In the genomic region with DNA sequence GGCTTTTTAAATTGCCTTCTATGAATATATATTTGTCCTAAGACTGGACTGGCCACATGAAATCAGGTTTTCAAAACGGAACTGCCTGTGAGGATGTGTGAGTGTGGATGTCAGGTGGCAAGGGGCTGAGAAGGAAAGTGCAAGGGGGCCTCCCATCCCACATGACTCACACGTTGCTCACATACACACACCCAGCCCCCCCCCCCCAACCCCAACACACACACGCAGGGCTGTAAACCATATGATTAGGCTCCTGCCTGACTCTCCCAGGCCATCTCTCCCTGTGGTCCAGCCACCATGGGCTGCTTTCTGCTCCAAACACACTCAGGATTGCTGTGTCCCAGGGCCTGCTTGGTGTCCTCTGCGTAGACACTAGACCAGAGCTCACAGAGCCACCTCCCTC, we compare ENCODE assay signal across 8 cellular contexts. TPM values are rescaled to one million over a fixed set of nuclear protein-coding genes. Genes with fewer than 3 reads are reported as not detected.
DNase-seq lines count a peak whose midpoint lies in the region; ATAC-seq and TF ChIP-seq lines count a peak whose summit lies in the region.

No MANE protein-coding gene starts in this region.

- no peak for TF ChIP-seq POLR2A in IMR-90 (IDR thresholded peaks at IDR 0.05; ENCODE audit: low read depth, low read length)

- peak overlapping the region; percentile 88 for H3K4me2 ChIP-seq in IMR-90 (ENCODE audit: low read depth, low read length)

- ATAC-seq in IMR-90 (ENCODE audit: low read depth) (peak; percentile 71), HG03439 (IDR thresholded peaks at IDR 0.05; ENCODE audit: unreplicated experiment) (no peak), HG03025 (IDR thresholded peaks at IDR 0.05; ENCODE audit: low FRiP score, unreplicated experiment) (no peak), GM19452 (IDR thresholded peaks at IDR 0.05; ENCODE audit: unreplicated experiment) (no peak)
- peak; percentile 54 for ATAC-seq in activated CD8-positive, alpha-beta T cell treated with anti-CD3 and anti-CD28 coated beads, Interleukin-2, amount 10 ng/mL, durations not matched to agents 7 days and 5 days

- no peak for TF ChIP-seq RAD21 in IMR-90 (IDR thresholded peaks at IDR 0.05; ENCODE audit: low read length)

- H3K4me1 Mint-ChIP-seq in activated CD8-positive, alpha-beta T cell treated with anti-CD3 and anti-CD28 coated beads, Interleukin-2, amount 10 ng/mL, durations not matched to agents 7 days and 5 days (ENCODE audit: low read depth) = peaks cover 14% of the 10 kb centered on the region
- peaks cover 16% of the 10 kb centered on the region for H3K4me1 Mint-ChIP-seq in glutamatergic neuron (ENCODE audit: low read depth, unreplicated experiment)

- BruUV-seq in IMR-90 (replicated peaks; lab: Mats Ljungman, UMichigan) = no TSS peak

- H3K4ac ChIP-seq in IMR-90 (ENCODE audit: low read depth, low read length) = peak overlapping the region; percentile 80

- no peaks in the 10 kb centered on the region for H3K9me3 ChIP-seq in IMR-90 (ENCODE audit: control insufficient read depth, insufficient read depth, low read length)

- peak overlapping the region; percentile 75 for H3K27ac ChIP-seq in IMR-90 (ENCODE audit: insufficient read depth, low read length)

- peak overlapping the region; percentile 94 for H4K5ac ChIP-seq in IMR-90 (ENCODE audit: low read depth, low read length)

- peak overlapping the region; percentile 58; the same call in 1 of the 2 replicates for H2BK120ac ChIP-seq in IMR-90 (ENCODE audit: low read depth, low read length)

- no peaks in the 10 kb centered on the region for H3K27me3 ChIP-seq in IMR-90 (ENCODE audit: control insufficient read depth, insufficient read depth, low read length)

- peak overlapping the region in 1 of 2 experiments; percentile 52; a peak in 3 of 4 replicates for H4K8ac ChIP-seq in IMR-90 (ENCODE audit: low read depth in 2 of 2, low read length in 2 of 2)

- H3K4me3 ChIP-seq in GM12865 (ENCODE audit: low read depth, low read length) (no peak overlapping the region), IMR-90 (ENCODE audit: insufficient read depth, low read depth, low read length) (peak overlapping the region; percentile 12)

- H3K14ac ChIP-seq in IMR-90 (replicated peaks; ENCODE audit: low read depth, low read length) = peak overlapping the region; percentile 64

- no peaks in the 10 kb centered on the region for H3K36me3 ChIP-seq in IMR-90 (ENCODE audit: control insufficient read depth, insufficient read depth, low read length)

- H3K27me3 Mint-ChIP-seq in activated CD8-positive, alpha-beta T cell treated with anti-CD3 and anti-CD28 coated beads, Interleukin-2, amount 10 ng/mL, durations not matched to agents 7 days and 5 days (ENCODE audit: low read depth) = no peaks in the 10 kb centered on the region
- peaks cover 4% of the 10 kb centered on the region for H3K27me3 Mint-ChIP-seq in glutamatergic neuron (ENCODE audit: unreplicated experiment)

- peak overlapping the region; percentile 44 for H3K27ac Mint-ChIP-seq in activated CD8-positive, alpha-beta T cell treated with anti-CD3 and anti-CD28 coated beads, Interleukin-2, amount 10 ng/mL, durations not matched to agents 7 days and 5 days
- H3K27ac Mint-ChIP-seq in glutamatergic neuron (ENCODE audit: unreplicated experiment) = peak overlapping the region; percentile 91

- dilution Hi-C loops in IMR-90 (cut with HindIII; ENCODE audit: low sequenced_read_pairs, unreplicated experiment) = no loop called here

- peaks cover 0 to 4% of the 10 kb centered on the region in 2 experiments; a peak in 2 of 4 replicates for H3K79me1 ChIP-seq in IMR-90 (ENCODE audit: low read depth in 1 of 2, low read length in 2 of 2)

- 0 out of 3 replicates have a peak overlapping the region, but pooled peaks have one; percentile 18 for H2BK15ac ChIP-seq in IMR-90 (ENCODE audit: low read depth, low read length)

- H3K4me1 ChIP-seq in IMR-90 (ENCODE audit: control insufficient read depth, insufficient read depth, low read length) = peaks cover 16% of the 10 kb centered on the region

- peak overlapping the region; percentile 96 for H3K18ac ChIP-seq in IMR-90 (ENCODE audit: low read depth, low read length)

- peak overlapping the region; percentile 68 for H3K9ac ChIP-seq in IMR-90 (ENCODE audit: low read depth, low read length)

- in situ Hi-C loops in IMR-90 (cut with MboI; ENCODE audit: low sequenced_read_pairs) = no loop called here

- peak overlapping the region; percentile 92; the same call in 1 of the 2 replicates for H3K23ac ChIP-seq in IMR-90 (ENCODE audit: low read depth, low read length)

- DNase-seq in GM12865 (ENCODE audit: low read depth) (peak; percentile 53), IMR-90 (peak; percentile 91), glutamatergic neuron (no peak)
- DNase-seq in activated CD8-positive, alpha-beta T cell treated with anti-CD3 and anti-CD28 coated beads, Interleukin-2, amount 10 ng/mL, durations not matched to agents 7 days and 5 days = peak; percentile 29
- DNase-seq in stimulated activated CD4-positive, alpha-beta T cell treated with anti-CD3 and anti-CD28 coated beads, Interleukin-4, amount 100 ng/mL, for 4 hours = peak; percentile 18 to 37

- H2BK5ac ChIP-seq in IMR-90 (ENCODE audit: low read depth, low read length, poor library complexity, severe bottlenecking) = peak overlapping the region; percentile 80

- H2AK5ac ChIP-seq in IMR-90 (ENCODE audit: low read depth, low read length) = peak overlapping the region; percentile 37; the same call in 1 of the 2 replicates

- H3K9me1 ChIP-seq in IMR-90 (ENCODE audit: insufficient read depth, low read length) = peaks cover 9% of the 10 kb centered on the region; the same call in 1 of the 2 replicates

- H2AFZ ChIP-seq in IMR-90 (replicated peaks; ENCODE audit: low read length, poor library complexity) = peak overlapping the region; percentile 76

- TF ChIP-seq CTCF in GM12865 (IDR thresholded peaks at IDR 0.05; ENCODE audit: insufficient read depth, low read depth, low read length, missing control alignments) (no peak), IMR-90 (conservative IDR thresholded peaks at IDR 0.05; ENCODE audit: low read depth, low read length) (no peak), glutamatergic neuron (IDR thresholded peaks at IDR 0.05; ENCODE audit: partially characterized antibody, unreplicated experiment) (no peak)

- peak overlapping the region; percentile 47 for H2AK9ac ChIP-seq in IMR-90 (replicated peaks; ENCODE audit: low read depth, low read length, poor library complexity)

- 0 out of 2 replicates have a peak overlapping the region, but pooled peaks have one; percentile 31 for H3K56ac ChIP-seq in IMR-90 (ENCODE audit: extremely low read depth, insufficient read depth, low read length)

- 0% methylated on average over 1 of the region's 4 CpGs; no CpG with 5 or more reads in 1 of the 2 experiments for WGBS in IMR-90 (ENCODE audit: extremely low coverage in 2 of 2, insufficient read length in 1 of 2), 2 experiments

- intact Hi-C loops in IMR-90 (cut with micrococcal nuclease) = no loop called here

- H3K9me3 Mint-ChIP-seq in activated CD8-positive, alpha-beta T cell treated with anti-CD3 and anti-CD28 coated beads, Interleukin-2, amount 10 ng/mL, durations not matched to agents 7 days and 5 days (ENCODE audit: insufficient read depth) = no peaks in the 10 kb centered on the region
- peaks cover 2% of the 10 kb centered on the region for H3K9me3 Mint-ChIP-seq in glutamatergic neuron (ENCODE audit: unreplicated experiment)

- no peaks in the 10 kb centered on the region for H3K36me3 Mint-ChIP-seq in activated CD8-positive, alpha-beta T cell treated with anti-CD3 and anti-CD28 coated beads, Interleukin-2, amount 10 ng/mL, durations not matched to agents 7 days and 5 days (ENCODE audit: low read depth)
- no peaks in the 10 kb centered on the region for H3K36me3 Mint-ChIP-seq in glutamatergic neuron (ENCODE audit: unreplicated experiment)

- POLR2A ChIA-PET in IMR-90 (lab: Charles Lee; ENCODE audit: unreplicated experiment) = no interaction called here
- POLR2A ChIA-PET in activated CD8-positive, alpha-beta T cell treated with anti-CD3 and anti-CD28 coated beads, Interleukin-2, amount 10 ng/mL, durations not matched to agents 7 days and 5 days (lab: Charles Lee) = interaction anchor here (0.6 to 1.0 kb wide), 3 partner anchors 8 to 22 kb away, joined by 3 to 4 read pairs (median 3); a partner anchor contains a TSS

- peak overlapping the region; percentile 83 for H2BK20ac ChIP-seq in IMR-90 (ENCODE audit: low read depth, low read length)

- peak overlapping the region; percentile 45 for H3K4me3 Mint-ChIP-seq in activated CD8-positive, alpha-beta T cell treated with anti-CD3 and anti-CD28 coated beads, Interleukin-2, amount 10 ng/mL, durations not matched to agents 7 days and 5 days
- H3K4me3 Mint-ChIP-seq in glutamatergic neuron (ENCODE audit: unreplicated experiment) = peak overlapping the region; percentile 36

- peak overlapping the region; percentile 57; the same call in 1 of the 2 replicates for H4K91ac ChIP-seq in IMR-90 (ENCODE audit: insufficient read depth, low read depth, low read length)

- no peaks in the 10 kb centered on the region for H4K20me1 ChIP-seq in IMR-90 (ENCODE audit: insufficient read depth, low read length)

- CTCF ChIA-PET in IMR-90 (lab: Yijun Ruan, JAX) = interaction anchor here (0.6 to 0.7 kb wide), 3 partner anchors 16 to 162 kb away, joined by 3 to 4 read pairs (median 3); no protein-coding TSS in a partner anchor
- CTCF ChIA-PET in activated CD8-positive, alpha-beta T cell treated with anti-CD3 and anti-CD28 coated beads, Interleukin-2, amount 10 ng/mL, durations not matched to agents 7 days and 5 days (lab: Charles Lee) = interaction anchor here (1.1 to 2.4 kb wide), 3 partner anchors 36 to 88 kb away, joined by 3 to 7 read pairs (median 5); no protein-coding TSS in a partner anchor

TF ChIP-seq in IMR-90, 13 proteins besides CTCF, POLR2A, EP300 and RAD21 (continues in another document):
- TF ChIP-seq SMC3 (IDR thresholded peaks at IDR 0.05; ENCODE audit: low read depth, low read length) = no peak
- no peak for TF ChIP-seq RFX5 (IDR thresholded peaks at IDR 0.05; ENCODE audit: low read depth, low read length)
- TF ChIP-seq, protein P1, sequence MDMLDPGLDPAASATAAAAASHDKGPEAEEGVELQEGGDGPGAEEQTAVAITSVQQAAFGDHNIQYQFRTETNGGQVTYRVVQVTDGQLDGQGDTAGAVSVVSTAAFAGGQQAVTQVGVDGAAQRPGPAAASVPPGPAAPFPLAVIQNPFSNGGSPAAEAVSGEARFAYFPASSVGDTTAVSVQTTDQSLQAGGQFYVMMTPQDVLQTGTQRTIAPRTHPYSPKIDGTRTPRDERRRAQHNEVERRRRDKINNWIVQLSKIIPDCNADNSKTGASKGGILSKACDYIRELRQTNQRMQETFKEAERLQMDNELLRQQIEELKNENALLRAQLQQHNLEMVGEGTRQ (IDR thresholded peaks at IDR 0.05; ENCODE audit: low read depth, low read length) = no peak
- no peak for TF ChIP-seq CHD1 (IDR thresholded peaks at IDR 0.05; ENCODE audit: low read depth, low read length)
- TF ChIP-seq BHLHE40 (IDR thresholded peaks at IDR 0.05; ENCODE audit: low read depth, low read length) = no peak

RNA-seq across cellular contexts. Expression of a gene that starts 22.4 kb away (rescaled TPM):
- total RNA-seq in IMR-90 (2012; rRNA removed) (54.8 and 123 TPM in 2 replicates), glutamatergic neuron (ENCODE audit: unreplicated experiment) (60.0 TPM)
- 89.3 and 109 TPM in 2 replicates for polyA plus RNA-seq in IMR-90 (2012; rRNA removed)
- 78.1 and 78.3 TPM in 2 replicates for polyA plus RNA-seq in IMR-90 (2012; cell fraction: cytosol; rRNA removed)
- polyA plus RNA-seq in IMR-90 (2012; cell fraction: nucleus; rRNA removed; ENCODE audit: low replicate concordance) = 11.2 and 34.7 TPM in 2 replicates
- 10 to 100 TPM; 71.3 to 77.2 TPM for total RNA-seq in activated CD8-positive, alpha-beta T cell treated with anti-CD3 and anti-CD28 coated beads, Interleukin-2, amount 10 ng/mL, durations not matched to agents 7 days and 5 days

Comparison
In these comparisons a context has a peak if more than half of its experiments do, and no peak if none do; other contexts are left out.
1. ATAC-seq: peak in IMR-90 (single experiment) and activated CD8-positive, alpha-beta T cell treated with anti-CD3 and anti-CD28 coated beads, Interleukin-2, amount 10 ng/mL, durations not matched to agents 7 days and 5 days (single experiment); none in HG03439 (single experiment), HG03025 (single experiment) and GM19452 (single experiment).